Comparison of ENCODE assay signal across 18 cellular contexts in the genomic region with DNA sequence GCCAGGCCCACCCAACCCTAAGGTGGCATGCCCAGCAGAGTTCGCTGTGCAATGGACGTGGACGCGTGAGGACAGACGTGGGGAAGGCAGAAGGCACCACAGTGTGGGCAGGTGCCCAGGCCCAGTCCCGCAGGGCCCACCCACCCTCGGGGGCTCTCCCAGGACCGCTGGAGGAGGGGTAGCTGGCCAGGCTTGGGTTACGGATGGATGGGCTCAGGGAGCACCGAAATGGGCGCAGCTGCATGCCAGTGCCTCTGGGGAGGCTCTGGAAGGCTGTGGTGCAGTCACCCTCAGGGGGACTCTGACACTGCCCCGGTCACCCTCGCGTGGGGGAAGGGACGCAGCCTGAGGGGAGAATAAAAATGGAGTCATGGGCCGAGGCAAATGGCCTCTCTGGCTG. TPM values are rescaled to one million over a fixed set of nuclear protein-coding genes. Genes with fewer than 3 reads are reported as not detected.
DNase-seq lines count a peak whose midpoint lies in the region; ATAC-seq lines count a peak whose summit lies in the region.
"Had no signal": no experiment of that assay in that cellular context is flagged by ENCODE, and none has a peak within 500 bp of the region (broad histone marks: within the 10 kb centered on the region; RNA-seq: fewer than 3 reads in every experiment).

No MANE protein-coding gene starts in this region.

- peaks cover 18% of the 10 kb centered on the region for H3K9me3 Mint-ChIP-seq in stimulated activated memory B cell treated with anti-CD40 and anti-IgM and Interleukin-4, amounts not matched to agents 10 μg/mL and 1 μg/mL and 100 μg/mL, for 72 hours
- H3K9me3 Mint-ChIP-seq in activated naive CD8-positive, alpha-beta T cell treated with anti-CD3 and anti-CD28 coated beads for 36 hours, result peaks cover 17% of the 10 kb centered on the region

- no peak overlapping the region for H3K27ac ChIP-seq in right cardiac atrium (ENCODE audit: low read length)
- H3K27ac ChIP-seq: Peyer's patch, SJSA1 had no signal

- ATAC-seq in right cardiac atrium, result no peak
- ATAC-seq in esophagus mucosa, result peak; percentile 21
- ATAC-seq in stimulated activated memory B cell treated with anti-CD40 and anti-IgM and Interleukin-4, amounts not matched to agents 10 μg/mL and 1 μg/mL and 100 μg/mL, for 72 hours, result peak; percentile 3

- peaks cover 42% of the 10 kb centered on the region for H3K27me3 Mint-ChIP-seq in stimulated activated memory B cell treated with anti-CD40 and anti-IgM and Interleukin-4, amounts not matched to agents 10 μg/mL and 1 μg/mL and 100 μg/mL, for 72 hours
- peaks cover 5% of the 10 kb centered on the region for H3K27me3 Mint-ChIP-seq in activated naive CD8-positive, alpha-beta T cell treated with anti-CD3 and anti-CD28 coated beads for 36 hours

- WGBS in right cardiac atrium, result 89% methylated on average over 16 of the region's 16 CpGs

- H3K4me3 Mint-ChIP-seq in stimulated activated memory B cell treated with anti-CD40 and anti-IgM and Interleukin-4, amounts not matched to agents 10 μg/mL and 1 μg/mL and 100 μg/mL, for 72 hours, result no peak overlapping the region
- no peak overlapping the region for H3K4me3 Mint-ChIP-seq in activated naive CD8-positive, alpha-beta T cell treated with anti-CD3 and anti-CD28 coated beads for 36 hours
- H3K4me3 Mint-ChIP-seq: CD4-positive, CD25-positive, alpha-beta regulatory T cell had no signal

- no peaks in the 10 kb centered on the region for H3K4me1 ChIP-seq in right cardiac atrium (ENCODE audit: control insufficient read depth, insufficient read depth, low read length)
- H3K4me1 ChIP-seq: Peyer's patch, SJSA1 had no signal

- H3K4me1 Mint-ChIP-seq in stimulated activated memory B cell treated with anti-CD40 and anti-IgM and Interleukin-4, amounts not matched to agents 10 μg/mL and 1 μg/mL and 100 μg/mL, for 72 hours, result peaks cover 10% of the 10 kb centered on the region
- H3K4me1 Mint-ChIP-seq in activated naive CD8-positive, alpha-beta T cell treated with anti-CD3 and anti-CD28 coated beads for 36 hours, result no peaks in the 10 kb centered on the region
- H3K4me1 Mint-ChIP-seq: CD4-positive, CD25-positive, alpha-beta regulatory T cell had no signal

- intact Hi-C loops in right cardiac atrium (cut with DNase I) (no loop called here), cardiac septum (cut with DNase I) (no loop called here)

- DNase-seq in right cardiac atrium (peak; percentile 11 to 53 (median 21)), cardiac septum (ENCODE audit: low spot score) (no peak), putamen (ENCODE audit: low spot score) (no peak)
- no peak for DNase-seq in activated naive CD8-positive, alpha-beta T cell treated with anti-CD3 and anti-CD28 coated beads for 36 hours
- DNase-seq: AML-193; CD4-positive, CD25-positive, alpha-beta regulatory T cell; Kasumi-1; NCI-H2081; NCI-H446; NCI-H526; Peyer's patch had no signal

- peaks cover 8% of the 10 kb centered on the region for H3K36me3 Mint-ChIP-seq in stimulated activated memory B cell treated with anti-CD40 and anti-IgM and Interleukin-4, amounts not matched to agents 10 μg/mL and 1 μg/mL and 100 μg/mL, for 72 hours
- peaks cover 10% of the 10 kb centered on the region for H3K36me3 Mint-ChIP-seq in activated naive CD8-positive, alpha-beta T cell treated with anti-CD3 and anti-CD28 coated beads for 36 hours
- H3K36me3 Mint-ChIP-seq: CD4-positive, CD25-positive, alpha-beta regulatory T cell had no signal

- H3K4me3 ChIP-seq in right cardiac atrium (ENCODE audit: low read length), result no peak overlapping the region
- H3K4me3 ChIP-seq: Peyer's patch, SJSA1 had no signal

- H3K27me3 ChIP-seq in right cardiac atrium (ENCODE audit: control insufficient read depth, insufficient read depth), result no peaks in the 10 kb centered on the region
- H3K27me3 ChIP-seq: Peyer's patch, SJSA1 had no signal

- H3K27ac Mint-ChIP-seq in stimulated activated memory B cell treated with anti-CD40 and anti-IgM and Interleukin-4, amounts not matched to agents 10 μg/mL and 1 μg/mL and 100 μg/mL, for 72 hours, result no peak overlapping the region
- H3K27ac Mint-ChIP-seq in activated naive CD8-positive, alpha-beta T cell treated with anti-CD3 and anti-CD28 coated beads for 36 hours, result no peak overlapping the region
- H3K27ac Mint-ChIP-seq: CD4-positive, CD25-positive, alpha-beta regulatory T cell had no signal

- H3K9me3 ChIP-seq in right cardiac atrium (ENCODE audit: control insufficient read depth, low read length), result no peaks in the 10 kb centered on the region

RNA-seq across cellular contexts. Expression of a gene that starts 9.6 kb away (rescaled TPM):
- total RNA-seq in right cardiac atrium (10 to 100 TPM; 46.3 to 90.6 (median 71.6) TPM), cardiac septum (35.1 TPM), esophagus mucosa (1.2 TPM)
- 73.3 TPM for polyA plus RNA-seq in right cardiac atrium
- total RNA-seq in activated naive CD8-positive, alpha-beta T cell treated with anti-CD3 and anti-CD28 coated beads for 36 hours, result 10 to 100 TPM in 1 of 2 experiments, 1 to 10 TPM in 1; 9.1 to 11.0 TPM
- total RNA-seq: OCI-LY7 had no signal

RNA-seq across cellular contexts. Expression of a gene that starts 13.8 kb away (rescaled TPM):
- total RNA-seq in right cardiac atrium, result not detected
- polyA plus RNA-seq in right cardiac atrium, result not detected
- total RNA-seq in cardiac septum, result 0.03 TPM
- not detected for total RNA-seq in esophagus mucosa
- total RNA-seq in activated naive CD8-positive, alpha-beta T cell treated with anti-CD3 and anti-CD28 coated beads for 36 hours, result not detected
- total RNA-seq: CD4-positive, CD25-positive, alpha-beta regulatory T cell; H4; MCF 10A; OCI-LY7; SJSA1 had no signal
- polyA plus RNA-seq: AG04450; CD4-positive, CD25-positive, alpha-beta regulatory T cell had no signal

RNA-seq across cellular contexts. Expression of a gene that starts 45.8 kb away (rescaled TPM):
- total RNA-seq in right cardiac atrium (10 to 100 TPM; 15.2 to 24.9 (median 22.2) TPM), cardiac septum (34.1 TPM), esophagus mucosa (12.1 TPM)
- polyA plus RNA-seq in right cardiac atrium, result 17.1 TPM
- 10 to 100 TPM; 24.9 to 26.2 TPM for total RNA-seq in activated naive CD8-positive, alpha-beta T cell treated with anti-CD3 and anti-CD28 coated beads for 36 hours

RNA-seq across cellular contexts. Expression of a gene that starts 55.8 kb away (rescaled TPM):
- total RNA-seq in right cardiac atrium (1 to 10 TPM in 2 of 4 donors, under 1 TPM in 2; 0.76 to 2.1 (median 1.0) TPM), cardiac septum (0.70 TPM), esophagus mucosa (0.80 TPM)
- 0.68 TPM for polyA plus RNA-seq in right cardiac atrium
- total RNA-seq in activated naive CD8-positive, alpha-beta T cell treated with anti-CD3 and anti-CD28 coated beads for 36 hours, result 1 to 10 TPM; 1.5 to 1.8 TPM

Comparison
In these comparisons a context has a peak if more than half of its experiments do, and no peak if none do; other contexts are left out.
1. DNase-seq: peak in right cardiac atrium (3 of 3); none in cardiac septum (single experiment), putamen (single experiment) and activated naive CD8-positive, alpha-beta T cell treated with anti-CD3 and anti-CD28 coated beads for 36 hours (single experiment).
2. ATAC-seq: peak in esophagus mucosa (single experiment) and stimulated activated memory B cell treated with anti-CD40 and anti-IgM and Interleukin-4, amounts not matched to agents 10 μg/mL and 1 μg/mL and 100 μg/mL, for 72 hours (single experiment); none in right cardiac atrium (0 of 2).